In genomic region chr20:62447143-62447869, GRCh38 we compare ENCODE assay signal across 32 cellular contexts. TPM values are rescaled to one million over a fixed set of nuclear protein-coding genes. Genes with fewer than 3 reads are reported as not detected.
"Had no signal": no experiment of that assay in that cellular context is flagged by ENCODE, and none has a peak within 500 bp of the region (broad histone marks: within the 10 kb centered on the region; RNA-seq: fewer than 3 reads in every experiment).

No MANE protein-coding gene starts in this region.

- H3K4me1 Mint-ChIP-seq: naive B cell; stimulated activated memory B cell treated with anti-CD40 and anti-IgM and Interleukin-4, amounts not matched to agents 10 μg/mL and 1 μg/mL and 100 μg/mL, for 72 hours had no signal

- ATAC-seq: foreskin keratinocyte; gastroesophageal sphincter; heart left ventricle; left cardiac atrium; left lung; mucosa of descending colon; natural killer cell treated with Interleukin-12 subunit alpha and Interleukin-12 subunit beta and Interleukin-15 and Interleukin-18, amount 100 ng/mL, for 72 hours; pancreas; stimulated activated naive CD8-positive, alpha-beta T cell treated with anti-CD3 and anti-CD28 coated beads, Interleukin-15, Interleukin-2, amounts not matched to agents 100 U/mL and 50 U/mL, for 24 hours; upper lobe of right lung had no signal

- H3K4me3 Mint-ChIP-seq: mesothelial cell of epicardium; natural killer cell treated with Interleukin-12 subunit alpha and Interleukin-12 subunit beta and Interleukin-15 and Interleukin-18, amount 100 ng/mL, for 72 hours; stimulated activated memory B cell treated with anti-CD40 and anti-IgM and Interleukin-4, amounts not matched to agents 10 μg/mL and 1 μg/mL and 100 μg/mL, for 72 hours had no signal

- H3K27ac ChIP-seq: dorsolateral prefrontal cortex, epithelial cell of prostate, esophagus muscularis mucosa, foreskin keratinocyte, gastroesophageal sphincter, heart left ventricle, hepatocyte, left lung, pancreas, right atrium auricular region, sigmoid colon, thoracic aorta, tibial nerve, upper lobe of right lung, uterus had no signal

- H3K9me3 Mint-ChIP-seq: mesothelial cell of epicardium; naive B cell; natural killer cell treated with Interleukin-12 subunit alpha and Interleukin-12 subunit beta and Interleukin-15 and Interleukin-18, amount 100 ng/mL, for 72 hours; stimulated activated memory B cell treated with anti-CD40 and anti-IgM and Interleukin-4, amounts not matched to agents 10 μg/mL and 1 μg/mL and 100 μg/mL, for 72 hours had no signal

- H3K27me3 ChIP-seq: hepatocyte, pancreas, right atrium auricular region, uterus had no signal

- H3K36me3 ChIP-seq: esophagus muscularis mucosa, gastroesophageal sphincter, heart left ventricle, left lung, pancreas, right atrium auricular region, sigmoid colon, thoracic aorta, tibial nerve, upper lobe of right lung, uterus had no signal

- H3K9me3 ChIP-seq: esophagus muscularis mucosa, gastroesophageal sphincter, heart left ventricle, left lung, mucosa of descending colon, pancreas, right atrium auricular region, sigmoid colon, thoracic aorta, tibial nerve, upper lobe of right lung, uterus had no signal

- H3K36me3 Mint-ChIP-seq: mesothelial cell of epicardium; naive B cell; natural killer cell treated with Interleukin-12 subunit alpha and Interleukin-12 subunit beta and Interleukin-15 and Interleukin-18, amount 100 ng/mL, for 72 hours; stimulated activated memory B cell treated with anti-CD40 and anti-IgM and Interleukin-4, amounts not matched to agents 10 μg/mL and 1 μg/mL and 100 μg/mL, for 72 hours had no signal

- DNase-seq: dorsolateral prefrontal cortex; effector CD4-positive, alpha-beta T cell; foreskin keratinocyte; heart left ventricle; left cardiac atrium; left lung; mesenchymal stem cell; mucosa of descending colon; naive B cell; occipital lobe; pancreas; sigmoid colon; stimulated activated CD4-positive, alpha-beta T cell treated with anti-CD3 and anti-CD28 coated beads, Interleukin-2, amount 100 ng/mL, for 24 hours; stimulated activated CD4-positive, alpha-beta T cell treated with anti-CD3 and anti-CD28 coated beads, Interleukin-4, amount 100 ng/mL, for 4 hours; stimulated activated naive CD8-positive, alpha-beta T cell treated with anti-CD3 and anti-CD28 coated beads, Interleukin-15, Interleukin-2, amounts not matched to agents 100 U/mL and 50 U/mL, for 24 hours; upper lobe of right lung; uterus had no signal

- H3K4me3 ChIP-seq: dorsolateral prefrontal cortex, esophagus muscularis mucosa, gastroesophageal sphincter, heart left ventricle, hepatocyte, left lung, mucosa of descending colon, pancreas, right atrium auricular region, sigmoid colon, thoracic aorta, tibial nerve, upper lobe of right lung, uterus had no signal

- H3K27ac Mint-ChIP-seq: mesothelial cell of epicardium; natural killer cell treated with Interleukin-12 subunit alpha and Interleukin-12 subunit beta and Interleukin-15 and Interleukin-18, amount 100 ng/mL, for 72 hours; stimulated activated memory B cell treated with anti-CD40 and anti-IgM and Interleukin-4, amounts not matched to agents 10 μg/mL and 1 μg/mL and 100 μg/mL, for 72 hours had no signal

- H3K4me1 ChIP-seq: esophagus muscularis mucosa, foreskin keratinocyte, gastroesophageal sphincter, left lung, pancreas, right atrium auricular region, sigmoid colon, tibial nerve, upper lobe of right lung, uterus had no signal

RNA-seq across cellular contexts. Expression of gene RBBP8NL, which starts 20.0 kb away (rescaled TPM):
- total RNA-seq: esophagus muscularis mucosa; fibroblast of lung; foreskin keratinocyte; heart left ventricle; kidney epithelial cell; left cardiac atrium; lung microvascular endothelial cell; natural killer cell treated with Interleukin-12 subunit alpha and Interleukin-12 subunit beta and Interleukin-15 and Interleukin-18, amount 100 ng/mL, for 72 hours; occipital lobe; posterior vena cava; right atrium auricular region; sigmoid colon; skeletal muscle tissue; thoracic aorta; tibial nerve had no signal
- polyA plus RNA-seq: fibroblast of lung, foreskin keratinocyte, heart left ventricle had no signal

RNA-seq across cellular contexts. Expression of gene GATA5, which starts 28.5 kb away (rescaled TPM):
- total RNA-seq: foreskin keratinocyte; kidney epithelial cell; lung microvascular endothelial cell; natural killer cell treated with Interleukin-12 subunit alpha and Interleukin-12 subunit beta and Interleukin-15 and Interleukin-18, amount 100 ng/mL, for 72 hours had no signal
- polyA plus RNA-seq: foreskin keratinocyte had no signal
